ENCODE assay signal across 1 cellular context in genomic region chr20:49216991-49217578, GRCh38.
TF ChIP-seq lines count a peak whose summit lies in the region.

No MANE protein-coding gene starts in this region.

TF ChIP-seq in HepG2, 621 proteins besides CTCF, POLR2A, EP300 and RAD21 (continued from another document and continues in another):
- no peak for TF ChIP-seq ZNF512 (CRISPR knock-in tag; IDR thresholded peaks at IDR 0.05)
- no peak for TF ChIP-seq EZH2 (conservative IDR thresholded peaks at IDR 0.05; ENCODE audit: low read depth, low read length)
- TF ChIP-seq ZNF3 (CRISPR knock-in tag; IDR thresholded peaks at IDR 0.05): peak; percentile 64; the same call in 1 of the 2 replicates
- TF ChIP-seq RNF2 (conservative IDR thresholded peaks at IDR 0.05; ENCODE audit: low read depth): no peak
- no peak for TF ChIP-seq MZF1 (CRISPR knock-in tag; IDR thresholded peaks at IDR 0.05; ENCODE audit: borderline replicate concordance)
- no peak for TF ChIP-seq AKAP8 (CRISPR knock-in tag; IDR thresholded peaks at IDR 0.05)
- no peak for TF ChIP-seq GPN1 (CRISPR knock-in tag; IDR thresholded peaks at IDR 0.05; ENCODE audit: borderline replicate concordance)
- 0 out of 2 replicates have a peak, but pooled peaks have one; percentile 36 for TF ChIP-seq SPEN (CRISPR knock-in tag; IDR thresholded peaks at IDR 0.05; ENCODE audit: low read depth)
- peak; percentile 28; the same call in 1 of the 2 replicates for TF ChIP-seq ZNF362 (CRISPR knock-in tag; IDR thresholded peaks at IDR 0.05; ENCODE audit: borderline replicate concordance)
- no peak for TF ChIP-seq ZNF136 (CRISPR knock-in tag; IDR thresholded peaks at IDR 0.05; ENCODE audit: low read depth)
- TF ChIP-seq ZNF678 (CRISPR knock-in tag; IDR thresholded peaks at IDR 0.05): no peak
- 0 out of 2 replicates have a peak, but pooled peaks have one; percentile 57 for TF ChIP-seq ZNF510 (CRISPR knock-in tag; IDR thresholded peaks at IDR 0.05; ENCODE audit: low read depth)
- TF ChIP-seq GABPA (IDR thresholded peaks at IDR 0.05; ENCODE audit: low read depth, low read length): no peak
- TF ChIP-seq GABPA (CRISPR knock-in tag; IDR thresholded peaks at IDR 0.05; ENCODE audit: low read depth): peak; percentile 65
- TF ChIP-seq TCF12 (IDR thresholded peaks at IDR 0.05): no peak
- TF ChIP-seq TCF12 (CRISPR knock-in tag; IDR thresholded peaks at IDR 0.05): no peak
- no peak for TF ChIP-seq ZMYM2 (CRISPR knock-in tag; IDR thresholded peaks at IDR 0.05)
- TF ChIP-seq ZNF280B (CRISPR knock-in tag; IDR thresholded peaks at IDR 0.05; ENCODE audit: borderline replicate concordance): no peak
- TF ChIP-seq U2AF2 (IDR thresholded peaks at IDR 0.05; ENCODE audit: low read depth, low read length): no peak
- peak; percentile 23; the same call in 1 of the 2 replicates for TF ChIP-seq SIX1 (CRISPR knock-in tag; IDR thresholded peaks at IDR 0.05; ENCODE audit: borderline replicate concordance)
- TF ChIP-seq RARG (CRISPR knock-in tag; IDR thresholded peaks at IDR 0.05; ENCODE audit: low read depth): no peak
- peak; percentile 74; the same call in 1 of the 2 replicates for TF ChIP-seq RXRB (CRISPR knock-in tag; IDR thresholded peaks at IDR 0.05; ENCODE audit: borderline replicate concordance)
- peak; percentile 87; the same call in 1 of the 2 replicates for TF ChIP-seq TFDP1 (CRISPR knock-in tag; IDR thresholded peaks at IDR 0.05; ENCODE audit: borderline replicate concordance)
- TF ChIP-seq ZNF839 (CRISPR knock-in tag; IDR thresholded peaks at IDR 0.05; ENCODE audit: borderline replicate concordance): no peak
- TF ChIP-seq NFYC (CRISPR knock-in tag; IDR thresholded peaks at IDR 0.05): no peak
- no peak for TF ChIP-seq STAT5B (CRISPR knock-in tag; IDR thresholded peaks at IDR 0.05)
- TF ChIP-seq KLF6 (CRISPR knock-in tag; IDR thresholded peaks at IDR 0.05): peak; percentile 61; the same call in 1 of the 2 replicates
- no peak for TF ChIP-seq ZNF766 (CRISPR knock-in tag; IDR thresholded peaks at IDR 0.05; ENCODE audit: borderline replicate concordance)
- TF ChIP-seq SALL2 (CRISPR knock-in tag; IDR thresholded peaks at IDR 0.05): no peak
- no peak for TF ChIP-seq MED8 (CRISPR knock-in tag; IDR thresholded peaks at IDR 0.05; ENCODE audit: insufficient replicate concordance)
- no peak for TF ChIP-seq TFAP4 (IDR thresholded peaks at IDR 0.05; ENCODE audit: borderline replicate concordance, low read depth)
- 0 out of 2 replicates have a peak, but pooled peaks have one; percentile 57 for TF ChIP-seq WIZ (CRISPR knock-in tag; IDR thresholded peaks at IDR 0.05)
- no peak for TF ChIP-seq ZNF572 (CRISPR knock-in tag; IDR thresholded peaks at IDR 0.05)
- TF ChIP-seq HMG20A (CRISPR knock-in tag; IDR thresholded peaks at IDR 0.05; ENCODE audit: borderline replicate concordance): no peak
- TF ChIP-seq TCF7 (IDR thresholded peaks at IDR 0.05; ENCODE audit: low read depth): no peak
- TF ChIP-seq ELF3 (CRISPR knock-in tag; IDR thresholded peaks at IDR 0.05): peak; percentile 99
- peak; percentile 82 for TF ChIP-seq GATAD2A (CRISPR knock-in tag; IDR thresholded peaks at IDR 0.05)
- no peak for TF ChIP-seq ZNF282 (IDR thresholded peaks at IDR 0.05; ENCODE audit: partially characterized antibody)
- no peak for TF ChIP-seq ATRX (CRISPR knock-in tag; IDR thresholded peaks at IDR 0.05; ENCODE audit: borderline replicate concordance)
- TF ChIP-seq NR2C2 (CRISPR knock-in tag; IDR thresholded peaks at IDR 0.05; ENCODE audit: borderline replicate concordance): no peak
- no peak for TF ChIP-seq NR2F6 (IDR thresholded peaks at IDR 0.05)
- peak; percentile 28; the same call in 1 of the 2 replicates for TF ChIP-seq NR2F6 (CRISPR knock-in tag; IDR thresholded peaks at IDR 0.05)
- 0 out of 2 replicates have a peak, but pooled peaks have one; percentile 65 for TF ChIP-seq MXD4 (CRISPR knock-in tag; IDR thresholded peaks at IDR 0.05)
- peak; percentile 54; the same call in 1 of the 2 replicates for TF ChIP-seq ZNF788 (CRISPR knock-in tag; IDR thresholded peaks at IDR 0.05; ENCODE audit: borderline replicate concordance)
- TF ChIP-seq RFX3 (CRISPR knock-in tag; IDR thresholded peaks at IDR 0.05): no peak
- TF ChIP-seq CBFB (CRISPR knock-in tag; IDR thresholded peaks at IDR 0.05): no peak
- no peak for TF ChIP-seq MYPOP (CRISPR knock-in tag; IDR thresholded peaks at IDR 0.05)
- TF ChIP-seq ZNF800 (CRISPR knock-in tag; IDR thresholded peaks at IDR 0.05): no peak
- no peak for TF ChIP-seq SKIL (CRISPR knock-in tag; IDR thresholded peaks at IDR 0.05; ENCODE audit: borderline replicate concordance)
- no peak for TF ChIP-seq ZBTB42 (CRISPR knock-in tag; IDR thresholded peaks at IDR 0.05)
- TF ChIP-seq ZMYM4 (CRISPR knock-in tag; IDR thresholded peaks at IDR 0.05): peak; percentile 77
- TF ChIP-seq SP140L (CRISPR knock-in tag; IDR thresholded peaks at IDR 0.05; ENCODE audit: borderline replicate concordance): peak; percentile 78; the same call in 1 of the 2 replicates
- peak; percentile 59 for TF ChIP-seq FOSL2 (CRISPR knock-in tag; IDR thresholded peaks at IDR 0.05)
- TF ChIP-seq ARID3A (IDR thresholded peaks at IDR 0.05; ENCODE audit: low read depth, low read length): no peak; the same call in 1 of the 2 replicates
- no peak for TF ChIP-seq IKZF4 (CRISPR knock-in tag; IDR thresholded peaks at IDR 0.05; ENCODE audit: borderline replicate concordance, low read depth, not compliant biosample characterization)
- TF ChIP-seq SYNCRIP (IDR thresholded peaks at IDR 0.05; ENCODE audit: insufficient read depth, low read depth, low read length): no peak
- TF ChIP-seq THRA (CRISPR knock-in tag; IDR thresholded peaks at IDR 0.05; ENCODE audit: borderline replicate concordance): 0 out of 2 replicates have a peak, but pooled peaks have one; percentile 35
- TF ChIP-seq ZNF850 (CRISPR knock-in tag; conservative IDR thresholded peaks at IDR 0.05): no peak
- no peak for TF ChIP-seq ZNF713 (CRISPR knock-in tag; IDR thresholded peaks at IDR 0.05)
- no peak for TF ChIP-seq GTF3A (CRISPR knock-in tag; conservative IDR thresholded peaks at IDR 0.05)
- no peak for TF ChIP-seq AHR (CRISPR knock-in tag; IDR thresholded peaks at IDR 0.05)
- no peak for TF ChIP-seq ELF4 (CRISPR knock-in tag; IDR thresholded peaks at IDR 0.05; ENCODE audit: borderline replicate concordance)
